Comparison of ENCODE assay signal across 12 cellular contexts in the genomic region with DNA sequence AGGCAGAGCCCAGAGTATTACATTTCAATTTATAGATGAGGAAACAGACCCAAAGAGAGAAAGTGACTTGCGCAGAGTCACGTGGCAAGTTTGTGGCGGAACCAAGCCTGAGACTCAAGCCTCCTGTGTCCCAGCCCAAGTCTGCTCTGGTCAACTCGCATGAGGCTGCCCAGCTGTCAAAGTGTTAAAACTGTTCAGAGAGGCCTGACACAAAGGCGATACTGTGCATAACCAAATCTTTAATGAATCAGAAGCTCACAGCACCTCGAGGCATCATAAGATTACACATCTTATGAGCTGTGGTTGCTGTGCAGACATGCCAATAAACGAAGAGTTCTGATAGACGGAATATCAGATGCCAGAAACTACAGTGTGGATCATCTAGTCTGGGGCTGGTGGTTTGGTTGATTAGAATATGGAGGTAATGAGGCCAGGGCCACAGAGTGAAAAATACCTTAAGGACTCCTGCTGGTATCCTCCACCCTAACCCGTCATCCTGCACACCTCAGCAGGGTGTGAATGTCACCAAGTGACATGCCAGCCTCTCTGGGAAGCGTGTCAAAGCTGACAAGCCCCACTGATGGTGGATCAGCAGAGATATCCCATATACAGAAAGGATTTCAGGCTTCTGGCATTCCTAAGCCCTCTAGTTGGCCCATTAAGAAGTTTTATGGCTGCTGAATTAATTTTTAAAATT. TPM values are rescaled to one million over a fixed set of nuclear protein-coding genes. Genes with fewer than 3 reads are reported as not detected.
"Had no signal": no experiment of that assay in that cellular context is flagged by ENCODE, and none has a peak within 500 bp of the region (broad histone marks: within the 10 kb centered on the region; RNA-seq: fewer than 3 reads in every experiment).

No MANE protein-coding gene starts in this region.

- H3K36me3 ChIP-seq: brain microvascular endothelial cell, tibial nerve had no signal

- H3K4me1 Mint-ChIP-seq: natural killer cell had no signal

- H3K27me3 ChIP-seq: brain microvascular endothelial cell, tibial nerve had no signal

- H3K4me3 ChIP-seq: tibial nerve had no signal

- H3K9me3 Mint-ChIP-seq: activated naive CD4-positive, alpha-beta T cell treated with anti-CD3 and anti-CD28 coated beads, Interleukin-2, amount 50 U/mL, for 72 hours; natural killer cell; T-helper 2 cell treated with Interferon-gamma antibody and Interleukin-4, amounts not matched to agents 5 μg/mL and 100 μg/mL, for 36 hours had no signal

- H3K4me3 Mint-ChIP-seq: natural killer cell; T-helper 2 cell treated with Interferon-gamma antibody and Interleukin-4, amounts not matched to agents 5 μg/mL and 100 μg/mL, for 36 hours had no signal

- H3K27ac Mint-ChIP-seq: activated naive CD4-positive, alpha-beta T cell treated with anti-CD3 and anti-CD28 coated beads, Interleukin-2, amount 50 U/mL, for 72 hours; natural killer cell; T-helper 2 cell treated with Interferon-gamma antibody and Interleukin-4, amounts not matched to agents 5 μg/mL and 100 μg/mL, for 36 hours had no signal

- DNase-seq: activated CD4-positive, alpha-beta T cell treated with anti-CD3 and anti-CD28 coated beads, Interleukin-2, amount 50 U/mL, for 4 hours; activated CD4-positive, CD25-positive, alpha-beta regulatory T cell treated with anti-CD3 and anti-CD28 coated beads, Interleukin-2, amount 50 U/mL, for 72 hours; activated effector memory CD4-positive, alpha-beta T cell treated with Interleukin-2 at 50 U/mL for 16 hours; activated T-cell treated with anti-CD3 and anti-CD28 coated beads, Interleukin-2, amount 50 U/mL, for 1 hour; amniotic stem cell; brain microvascular endothelial cell; left cardiac atrium; natural killer cell; SW 1271 had no signal

- H3K27ac ChIP-seq: brain microvascular endothelial cell, tibial nerve had no signal

- H3K36me3 Mint-ChIP-seq: activated naive CD4-positive, alpha-beta T cell treated with anti-CD3 and anti-CD28 coated beads, Interleukin-2, amount 50 U/mL, for 72 hours; natural killer cell had no signal

- H3K4me1 ChIP-seq: tibial nerve had no signal

- H3K9me3 ChIP-seq: tibial nerve had no signal

RNA-seq across cellular contexts. Expression of a gene that starts 42.2 kb away (rescaled TPM):
- total RNA-seq: activated naive CD4-positive, alpha-beta T cell treated with anti-CD3 and anti-CD28 coated beads, Interleukin-2, amount 50 U/mL, for 72 hours; natural killer cell had no signal

RNA-seq across cellular contexts. Expression of a gene that starts 52.0 kb away (rescaled TPM):
- total RNA-seq: activated naive CD4-positive, alpha-beta T cell treated with anti-CD3 and anti-CD28 coated beads, Interleukin-2, amount 50 U/mL, for 72 hours; natural killer cell had no signal
